Comparison of ENCODE assay signal across 5 cellular contexts in the genomic region with DNA sequence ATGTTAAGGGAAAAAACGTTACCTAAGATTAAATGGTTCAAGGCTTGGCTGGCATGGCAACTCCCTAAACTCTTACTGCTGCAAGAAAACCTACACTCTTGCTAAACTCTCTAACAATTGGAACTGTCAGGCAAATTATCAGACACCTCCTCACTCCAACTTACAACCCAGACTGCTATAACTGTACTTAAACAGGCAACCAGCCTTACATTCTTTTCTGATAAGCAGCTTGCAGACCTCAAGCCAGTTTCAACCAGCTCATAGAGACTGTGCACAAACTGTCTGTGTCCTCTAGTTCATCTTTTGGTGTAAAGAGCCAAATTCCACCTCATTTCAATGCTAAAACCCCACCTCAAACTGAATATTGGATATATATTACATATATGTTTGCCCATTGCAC.
"Had no signal": no experiment of that assay in that cellular context is flagged by ENCODE, and none has a peak within 500 bp of the region (broad histone marks: within the 10 kb centered on the region; RNA-seq: fewer than 3 reads in every experiment).

No MANE protein-coding gene starts in this region.

- FAIRE-seq: H1, HepG2 had no signal

- DNase-seq: H7, HFFc6, KBM-7 had no signal
